ENCODE assay signal across 12 cellular contexts in the genomic region with DNA sequence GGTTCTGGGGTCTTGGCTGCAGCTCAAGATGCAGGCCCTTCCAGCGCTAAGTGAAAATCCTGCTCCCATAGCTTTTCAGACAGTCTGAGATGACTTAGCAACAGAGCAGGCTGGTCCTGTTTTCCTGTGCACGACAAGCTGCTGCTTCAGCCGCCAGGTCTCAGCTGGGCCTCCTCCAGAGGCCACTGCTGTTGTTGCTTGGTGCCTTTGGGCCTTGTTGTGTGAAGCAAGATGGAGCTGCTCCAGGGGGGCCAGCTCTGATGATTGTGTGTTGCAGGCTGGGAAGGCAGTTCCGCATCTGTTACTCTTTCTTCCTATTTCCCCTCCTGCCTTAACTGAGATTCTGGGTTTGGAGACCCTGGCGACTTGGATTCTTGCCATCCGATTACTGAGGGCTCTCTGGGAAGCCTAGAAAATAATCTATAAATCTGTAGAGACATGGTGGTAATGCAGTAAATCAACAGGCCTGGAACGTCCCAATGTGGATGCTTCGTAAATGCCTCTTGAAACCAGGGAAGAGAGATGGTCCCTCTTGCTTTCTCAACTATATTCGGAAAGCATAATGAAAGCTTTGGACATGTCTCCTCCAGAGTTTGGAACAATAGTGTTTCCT. TPM values are rescaled to one million over a fixed set of nuclear protein-coding genes. Genes with fewer than 3 reads are reported as not detected.
A peak's percentile ranks its signal among the peaks of the same experiment; 100 is the strongest.
DNase-seq lines count a peak whose midpoint lies in the region; ATAC-seq, FAIRE-seq and TF ChIP-seq lines count a peak whose summit lies in the region.
"Had no signal": no experiment of that assay in that cellular context is flagged by ENCODE, and none has a peak within 500 bp of the region (broad histone marks: within the 10 kb centered on the region; RNA-seq: fewer than 3 reads in every experiment).

No MANE protein-coding gene starts in this region.

- H3K27me3 Mint-ChIP-seq in activated T-cell treated with anti-CD3 and anti-CD28 coated beads, Interleukin-2, amount 50 U/mL, for 4 hours (ENCODE audit: low read depth) = peaks cover 53% of the 10 kb centered on the region

- DNase-seq in NCI-H2227 (lab: John Stamatoyannopoulos, UW; ENCODE audit: unreplicated experiment) (peak; percentile 2), NCI-H2227 treated with DMSO at 0.1 percent for 48 hours (lab: John Stamatoyannopoulos, UW) (no peak), bronchial epithelial cell (ENCODE audit: low read depth) (no peak), SKM-1 treated with dmso at 0.1 percent for 144 hours (lab: John Stamatoyannopoulos, UW; ENCODE audit: unreplicated experiment) (no peak)
- DNase-seq in activated T-cell treated with anti-CD3 and anti-CD28 coated beads, Interleukin-2, amount 50 U/mL, for 4 hours = no peak
- DNase-seq: Kasumi-1 had no signal

- no peaks in the 10 kb centered on the region for H3K36me3 Mint-ChIP-seq in activated T-cell treated with anti-CD3 and anti-CD28 coated beads, Interleukin-2, amount 50 U/mL, for 4 hours (ENCODE audit: insufficient read depth)

- H3K4me1 Mint-ChIP-seq in activated T-cell treated with anti-CD3 and anti-CD28 coated beads, Interleukin-2, amount 50 U/mL, for 4 hours (ENCODE audit: low read depth) = peaks cover 12% of the 10 kb centered on the region

- peak overlapping the region; percentile 82; the same call in 1 of the 2 replicates for H3K9ac ChIP-seq in iPS-20b (ENCODE audit: low read depth, low read length)

- TF ChIP-seq CTCF in bronchial epithelial cell (IDR thresholded peaks at IDR 0.05; ENCODE audit: insufficient read depth, low read length, severe bottlenecking) = no peak

- no peaks in the 10 kb centered on the region for H3K9me3 ChIP-seq in iPS-20b (ENCODE audit: insufficient read depth, low read depth, low read length)

- peak; percentile 36 for FAIRE-seq in bronchial epithelial cell (lab: Jason Lieb, UNC)
- FAIRE-seq: GM12892, TTC549 had no signal

- peaks cover 12% of the 10 kb centered on the region for H3K27me3 ChIP-seq in bronchial epithelial cell (ENCODE audit: control insufficient read depth, insufficient read depth, low read length)
- H3K27me3 ChIP-seq in iPS-20b (ENCODE audit: insufficient read depth, low read length) = no peaks in the 10 kb centered on the region

- peaks cover 32% of the 10 kb centered on the region for H3K4me1 ChIP-seq in iPS-20b (ENCODE audit: insufficient read depth, low read length)

- H3K4me3 ChIP-seq in bronchial epithelial cell (ENCODE audit: low read depth, low read length) = no peak overlapping the region
- peak overlapping the region; percentile 79; the same call in 1 of the 2 replicates for H3K4me3 ChIP-seq in iPS-20b (ENCODE audit: low read length)

- no peaks in the 10 kb centered on the region for H3K9me3 Mint-ChIP-seq in activated T-cell treated with anti-CD3 and anti-CD28 coated beads, Interleukin-2, amount 50 U/mL, for 4 hours

- H3K27ac ChIP-seq in iPS-20b (ENCODE audit: low read length) (no peak overlapping the region), temporal lobe (ENCODE audit: low read depth, low read length) (peak overlapping the region; percentile 95)

- H3K36me3 ChIP-seq in bronchial epithelial cell (ENCODE audit: control insufficient read depth, insufficient read depth, low read length) = no peaks in the 10 kb centered on the region
- H3K36me3 ChIP-seq in iPS-20b (ENCODE audit: insufficient read depth, low read depth, low read length) = peaks cover 40% of the 10 kb centered on the region

- H3K4me3 Mint-ChIP-seq in activated T-cell treated with anti-CD3 and anti-CD28 coated beads, Interleukin-2, amount 50 U/mL, for 4 hours = no peak overlapping the region

- ATAC-seq in activated T-cell treated with anti-CD3 and anti-CD28 coated beads, Interleukin-2, amount 50 U/mL, for 4 hours = no peak
- ATAC-seq in HG03460 (IDR thresholded peaks at IDR 0.05; ENCODE audit: unreplicated experiment) = no peak
- ATAC-seq: left lobe of liver had no signal

RNA-seq across cellular contexts. Expression of a gene that starts 3.2 kb away (rescaled TPM):
- total RNA-seq in bronchial epithelial cell (5.8 and 9.7 TPM in 2 replicates), temporal lobe (786 TPM)
- under 1 TPM; 0.16 to 0.41 (median 0.25) TPM for total RNA-seq in activated T-cell treated with anti-CD3 and anti-CD28 coated beads, Interleukin-2, amount 50 U/mL, for 4 hours

Comparison
In these comparisons a context has a peak if more than half of its experiments do, and no peak if none do; other contexts are left out.
1. RNA of a gene that starts 3.2 kb away (total RNA-seq): 786 TPM in temporal lobe (single experiment); 5.8 to 9.7 TPM in bronchial epithelial cell and 0.16 to 0.41 TPM in activated T-cell treated with anti-CD3 and anti-CD28 coated beads, Interleukin-2, amount 50 U/mL, for 4 hours; every median in the first group is over 10 times any median in the second.